ENCODE assay signal across 14 cellular contexts in the genomic region with DNA sequence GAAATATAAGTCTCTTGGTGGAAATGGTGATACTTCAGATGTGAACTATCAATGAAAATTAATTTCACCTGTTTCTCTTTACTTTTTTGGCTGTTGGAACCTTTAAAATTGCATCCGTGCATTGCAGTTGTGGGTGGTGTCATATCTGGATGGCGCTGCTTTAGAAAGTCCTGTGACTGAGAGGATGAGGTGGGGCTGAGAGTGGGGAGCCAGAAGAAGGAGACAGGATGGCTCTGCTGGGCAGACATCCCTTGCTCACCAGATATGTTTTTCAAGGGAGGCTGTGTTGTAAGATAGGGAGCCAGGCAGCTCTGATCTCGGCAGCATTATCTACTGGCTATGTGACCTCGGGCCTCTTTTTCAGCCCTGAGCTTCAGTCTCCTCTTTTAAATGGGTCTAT. TPM values are rescaled to one million over a fixed set of nuclear protein-coding genes. Genes with fewer than 3 reads are reported as not detected.
DNase-seq lines count a peak whose midpoint lies in the region; ATAC-seq and TF ChIP-seq lines count a peak whose summit lies in the region.
"Had no signal": no experiment of that assay in that cellular context is flagged by ENCODE, and none has a peak within 500 bp of the region (broad histone marks: within the 10 kb centered on the region; RNA-seq: fewer than 3 reads in every experiment).

No MANE protein-coding gene starts in this region.

- intact Hi-C loops in activated B cell treated with CpG ODN at 0.5 μM for 24 hours (cut with micrococcal nuclease) (loop anchor here (1.0 kb wide), 1 partner anchor 15 kb away; no protein-coding TSS in a partner anchor), posterior vena cava (cut with DNase I) (no loop called here)

- DNase-seq in activated T-cell treated with anti-CD3 and anti-CD28 coated beads, Interleukin-2, amount 50 U/mL, for 24 hours, result no peak
- DNase-seq in activated T-cell treated with anti-CD3 and anti-CD28 coated beads for 4 hours (no peak), activated B cell treated with CpG ODN at 0.5 μM for 24 hours (no peak), immature natural killer cell (no peak), HFFc6 (no peak), posterior vena cava (ENCODE audit: low spot score) (no peak)
- no peak for DNase-seq in stimulated activated naive CD8-positive, alpha-beta T cell treated with anti-CD3 and anti-CD28 coated beads, Interleukin-15, amount 100 ng/mL, for 72 hours
- DNase-seq: NCI-H345, right lobe of liver had no signal

- TF ChIP-seq CTCF in activated B cell treated with CpG ODN at 0.5 μM for 24 hours (IDR thresholded peaks at IDR 0.05) (no peak), HFFc6 (IDR thresholded peaks at IDR 0.05) (no peak)

- peak overlapping the region; percentile 47 for H3K4me3 Mint-ChIP-seq in activated T-cell treated with anti-CD3 and anti-CD28 coated beads, Interleukin-2, amount 50 U/mL, for 24 hours
- H3K4me3 Mint-ChIP-seq in activated B cell treated with CpG ODN at 0.5 μM for 24 hours (no peak overlapping the region), immature natural killer cell (peak overlapping the region; percentile 63 to 82 (median 74)), HFFc6 (no peak overlapping the region)
- peak overlapping the region; percentile 52 to 78 for H3K4me3 Mint-ChIP-seq in stimulated activated naive CD8-positive, alpha-beta T cell treated with anti-CD3 and anti-CD28 coated beads, Interleukin-15, amount 100 ng/mL, for 72 hours

- CTCF ChIA-PET in activated B cell treated with CpG ODN at 0.5 μM for 24 hours (lab: Charles Lee), result interaction anchor here (12.0 kb wide), 1 partner anchor 25 kb away, joined by 126 read pairs; no protein-coding TSS in a partner anchor

- peaks cover 93% of the 10 kb centered on the region for H3K4me1 Mint-ChIP-seq in activated T-cell treated with anti-CD3 and anti-CD28 coated beads, Interleukin-2, amount 50 U/mL, for 24 hours (ENCODE audit: low read depth)
- H3K4me1 Mint-ChIP-seq in activated B cell treated with CpG ODN at 0.5 μM for 24 hours, result peaks cover 96% of the 10 kb centered on the region
- H3K4me1 Mint-ChIP-seq in immature natural killer cell, result peaks cover 76 to 84% of the 10 kb centered on the region in 2 donors
- H3K4me1 Mint-ChIP-seq in stimulated activated naive CD8-positive, alpha-beta T cell treated with anti-CD3 and anti-CD28 coated beads, Interleukin-15, amount 100 ng/mL, for 72 hours, result peaks cover 100% of the 10 kb centered on the region
- peaks cover 54% of the 10 kb centered on the region for H3K4me1 Mint-ChIP-seq in HFFc6 (ENCODE audit: low read depth)

- peak overlapping the region; percentile 95 for H3K27ac Mint-ChIP-seq in activated T-cell treated with anti-CD3 and anti-CD28 coated beads, Interleukin-2, amount 50 U/mL, for 24 hours
- peak overlapping the region; percentile 96 for H3K27ac Mint-ChIP-seq in activated B cell treated with CpG ODN at 0.5 μM for 24 hours
- H3K27ac Mint-ChIP-seq in immature natural killer cell, result peak overlapping the region; percentile 89 to 100 (median 98)
- peak overlapping the region; percentile 94 to 99 for H3K27ac Mint-ChIP-seq in stimulated activated naive CD8-positive, alpha-beta T cell treated with anti-CD3 and anti-CD28 coated beads, Interleukin-15, amount 100 ng/mL, for 72 hours
- H3K27ac Mint-ChIP-seq in HFFc6, result no peak overlapping the region

- peaks cover 11% of the 10 kb centered on the region for H3K9me3 Mint-ChIP-seq in activated T-cell treated with anti-CD3 and anti-CD28 coated beads, Interleukin-2, amount 50 U/mL, for 24 hours
- H3K9me3 Mint-ChIP-seq in activated B cell treated with CpG ODN at 0.5 μM for 24 hours (no peaks in the 10 kb centered on the region), immature natural killer cell (no peaks in the 10 kb centered on the region), HFFc6 (peaks cover 17% of the 10 kb centered on the region)
- H3K9me3 Mint-ChIP-seq in stimulated activated naive CD8-positive, alpha-beta T cell treated with anti-CD3 and anti-CD28 coated beads, Interleukin-15, amount 100 ng/mL, for 72 hours, result peaks cover 13 to 17% of the 10 kb centered on the region in 2 donors

- no peaks in the 10 kb centered on the region for H3K27me3 Mint-ChIP-seq in activated T-cell treated with anti-CD3 and anti-CD28 coated beads, Interleukin-2, amount 50 U/mL, for 24 hours
- H3K27me3 Mint-ChIP-seq in activated B cell treated with CpG ODN at 0.5 μM for 24 hours (no peaks in the 10 kb centered on the region), immature natural killer cell (ENCODE audit: low read depth in 3 of 3) (peaks cover 8 to 17% (median 13%) of the 10 kb centered on the region in 3 donors), HFFc6 (ENCODE audit: insufficient read depth) (peaks cover 3% of the 10 kb centered on the region)
- H3K27me3 Mint-ChIP-seq in stimulated activated naive CD8-positive, alpha-beta T cell treated with anti-CD3 and anti-CD28 coated beads, Interleukin-15, amount 100 ng/mL, for 72 hours, result no peaks in the 10 kb centered on the region

- H3K36me3 Mint-ChIP-seq in activated T-cell treated with anti-CD3 and anti-CD28 coated beads, Interleukin-2, amount 50 U/mL, for 24 hours (ENCODE audit: low read depth), result peaks cover 23% of the 10 kb centered on the region
- H3K36me3 Mint-ChIP-seq in activated B cell treated with CpG ODN at 0.5 μM for 24 hours (ENCODE audit: low read depth) (no peaks in the 10 kb centered on the region), immature natural killer cell (peaks cover 0 to 3% (median 0%) of the 10 kb centered on the region in 3 donors), HFFc6 (ENCODE audit: low read depth) (peaks cover 15% of the 10 kb centered on the region)

- POLR2A ChIA-PET in activated B cell treated with CpG ODN at 0.5 μM for 24 hours (lab: Charles Lee), result interaction anchor here (1.2 to 2.2 kb wide), 5 partner anchors 8 to 24 kb away, joined by 3 to 17 read pairs (median 8); no protein-coding TSS in a partner anchor

- ATAC-seq in activated B cell treated with CpG ODN at 0.5 μM for 24 hours (ENCODE audit: low read depth) (no peak), HG03354 (IDR thresholded peaks at IDR 0.05; ENCODE audit: poor library complexity, severe bottlenecking, unreplicated experiment) (no peak)
- no peak for ATAC-seq in stimulated activated naive CD8-positive, alpha-beta T cell treated with anti-CD3 and anti-CD28 coated beads, Interleukin-15, amount 100 ng/mL, for 72 hours
- ATAC-seq: A549 had no signal

RNA-seq across cellular contexts. Expression of a gene that starts 12.7 kb away (rescaled TPM):
- total RNA-seq in activated B cell treated with CpG ODN at 0.5 μM for 24 hours (2.7 and 3.1 TPM in 2 replicates), posterior vena cava (10 to 100 TPM; 60.0 to 66.5 TPM)
- polyA plus RNA-seq in immature natural killer cell, result 1 to 10 TPM; 1.4 to 4.2 (median 2.7) TPM
- total RNA-seq in HFFc6 (2021; fragmentation: NEBNext Ultra II Directional; extraction: Animal tissue kit (Norgen Biotek cat#: 25700)), result not detected
- total RNA-seq: dermis microvascular lymphatic vessel endothelial cell, temporal lobe had no signal

RNA-seq across cellular contexts. Expression of a gene that starts 33.4 kb away (rescaled TPM):
- not detected in 2 replicates for total RNA-seq in activated B cell treated with CpG ODN at 0.5 μM for 24 hours
- not detected for polyA plus RNA-seq in immature natural killer cell
- total RNA-seq in HFFc6 (2021; fragmentation: NEBNext Ultra II Directional; extraction: Animal tissue kit (Norgen Biotek cat#: 25700)), result not detected
- not detected for total RNA-seq in posterior vena cava
- total RNA-seq: dermis microvascular lymphatic vessel endothelial cell, mucosa of gallbladder, right lobe of liver, temporal lobe had no signal
- polyA plus RNA-seq: A549 had no signal

RNA-seq across cellular contexts. Expression of a gene that starts 36.5 kb away (rescaled TPM):
- total RNA-seq in activated B cell treated with CpG ODN at 0.5 μM for 24 hours, result not detected in 2 replicates
- not detected for polyA plus RNA-seq in immature natural killer cell
- not detected for total RNA-seq in HFFc6 (2021; fragmentation: NEBNext Ultra II Directional; extraction: Animal tissue kit (Norgen Biotek cat#: 25700))
- total RNA-seq in posterior vena cava, result not detected
- total RNA-seq: dermis microvascular lymphatic vessel endothelial cell, mucosa of gallbladder, right lobe of liver had no signal
- polyA plus RNA-seq: A549 had no signal

Comparison
In these comparisons a context has a peak if more than half of its experiments do, and no peak if none do; other contexts are left out.
1. H3K4me3 Mint-ChIP-seq: peak in activated T-cell treated with anti-CD3 and anti-CD28 coated beads, Interleukin-2, amount 50 U/mL, for 24 hours (single experiment), immature natural killer cell (5 of 5) and stimulated activated naive CD8-positive, alpha-beta T cell treated with anti-CD3 and anti-CD28 coated beads, Interleukin-15, amount 100 ng/mL, for 72 hours (2 of 2); none in activated B cell treated with CpG ODN at 0.5 μM for 24 hours (single experiment) and HFFc6 (single experiment).
2. RNA of a gene that starts 12.7 kb away (total RNA-seq): 60.0 to 66.5 TPM in posterior vena cava; 2.7 to 3.1 TPM in activated B cell treated with CpG ODN at 0.5 μM for 24 hours and not detected in HFFc6; every median in the first group is over 10 times any median in the second.